ENCODE assay signal across 1 cellular context in genomic region chr7:14806886-14807285, GRCh38.
TF ChIP-seq lines count a peak whose summit lies in the region.

No MANE protein-coding gene starts in this region.

TF ChIP-seq in SK-N-SH treated with all-trans-retinoic acid at 6 μM for 48 hours, 23 proteins besides CTCF, POLR2A, EP300 and RAD21 (continued from another document):
- TF ChIP-seq ZC3H10 (CRISPR knock-in tag; IDR thresholded peaks at IDR 0.05) = no peak
